18 cellular contexts compared by ENCODE assay signal in genomic region chr10:35875281-35875680, GRCh38.
DNase-seq lines count a peak whose midpoint lies in the region; ATAC-seq and TF ChIP-seq lines count a peak whose summit lies in the region.
"Had no signal": no experiment of that assay in that cellular context is flagged by ENCODE, and none has a peak within 500 bp of the region (broad histone marks: within the 10 kb centered on the region; RNA-seq: fewer than 3 reads in every experiment).

No MANE protein-coding gene starts in this region.

- 44% methylated on average over 7 of the region's 7 CpGs for WGBS in hepatocyte (ENCODE audit: low lambda C conversion rate, missing lambda C conversion rate)
- WGBS in trophoblast cell (ENCODE audit: extremely low coverage, insufficient coverage, insufficient read length), result no CpG with 5 or more reads among the region's 7 CpGs
- WGBS in aorta, 2 donors, result 12 to 20% methylated on average over 7 of the region's 7 CpGs

- H4K8ac ChIP-seq in trophoblast cell (ENCODE audit: low read depth, low read length), result peak overlapping the region; percentile 57

- H3K79me1 ChIP-seq in trophoblast cell (ENCODE audit: low read length), result peaks cover 8% of the 10 kb centered on the region

- H4K20me1 ChIP-seq in hepatocyte (ENCODE audit: insufficient read depth, poor library complexity, severe bottlenecking), result no peaks in the 10 kb centered on the region

- no peak overlapping the region for H3K23ac ChIP-seq in trophoblast cell (ENCODE audit: low read length)

- H3K27me3 ChIP-seq in WERI-Rb-1 (ENCODE audit: insufficient read depth, low read depth, severe bottlenecking) (no peaks in the 10 kb centered on the region), hepatocyte (no peaks in the 10 kb centered on the region), trophoblast cell (ENCODE audit: insufficient read depth, low read length) (no peaks in the 10 kb centered on the region), aorta (ENCODE audit: control insufficient read depth in 1 of 2, insufficient read depth in 2 of 2, low read length in 1 of 2) (no peaks in the 10 kb centered on the region)
- H3K27me3 ChIP-seq: colonic mucosa, SJSA1 had no signal

- no peak overlapping the region for H3K4ac ChIP-seq in trophoblast cell (ENCODE audit: low read depth, low read length)

- H3K4me1 ChIP-seq in hepatocyte (ENCODE audit: insufficient read depth) (peaks cover 16% of the 10 kb centered on the region), trophoblast cell (ENCODE audit: control insufficient read depth in 1 of 2, insufficient read depth in 2 of 2, low read length in 2 of 2) (peaks cover 13% of the 10 kb centered on the region in 2 experiments), aorta (ENCODE audit: control insufficient read depth in 1 of 2, insufficient read depth in 2 of 2, low read length in 2 of 2) (no peaks in the 10 kb centered on the region)
- H3K4me1 ChIP-seq: colonic mucosa had no signal

- TF ChIP-seq CTCF in WERI-Rb-1 (IDR thresholded peaks at IDR 0.05; ENCODE audit: low read depth, low read length), result no peak
- no peak for TF ChIP-seq CTCF in hepatocyte (IDR thresholded peaks at IDR 0.05; ENCODE audit: poor library complexity)

- H2AK5ac ChIP-seq in trophoblast cell (ENCODE audit: low read length), result no peak overlapping the region

- H3K9me3 ChIP-seq in WERI-Rb-1 (ENCODE audit: severe bottlenecking) (peaks cover 6% of the 10 kb centered on the region), hepatocyte (ENCODE audit: low read depth) (no peaks in the 10 kb centered on the region), trophoblast cell (ENCODE audit: insufficient read depth, low read depth, low read length) (no peaks in the 10 kb centered on the region), aorta (ENCODE audit: control insufficient read depth, low read length) (no peaks in the 10 kb centered on the region)
- H3K9me3 ChIP-seq: colonic mucosa, SJSA1 had no signal

- no peak for ATAC-seq in HG02885 (IDR thresholded peaks at IDR 0.05; ENCODE audit: poor library complexity, unreplicated experiment)
- ATAC-seq in HG03571 (IDR thresholded peaks at IDR 0.05; ENCODE audit: unreplicated experiment), result no peak
- ATAC-seq in aorta (ENCODE audit: low FRiP score), result no peak
- ATAC-seq: esophagus mucosa; stimulated activated effector memory CD8-positive, alpha-beta T cell treated with anti-CD3 and anti-CD28 coated beads, Interleukin-12 subunit alpha, Interleukin-12 subunit beta, amount 100 ng/mL, for 72 hours had no signal

- intact Hi-C loops in aorta (cut with DNase I), result no loop called here

- H2AFZ ChIP-seq in hepatocyte (no peak overlapping the region), trophoblast cell (ENCODE audit: insufficient read depth, low read length, poor library complexity) (peak overlapping the region; percentile 33)

- H3K27ac ChIP-seq in WERI-Rb-1 (peak overlapping the region; percentile 22; the same call in 1 of the 2 replicates), hepatocyte (peak overlapping the region; percentile 48), trophoblast cell (ENCODE audit: low read depth, low read length) (peak overlapping the region; percentile 54), aorta (ENCODE audit: low read depth in 1 of 2, low read length in 2 of 2) (no peak overlapping the region)
- H3K27ac ChIP-seq: colonic mucosa had no signal

- peak overlapping the region; percentile 63 for H2BK120ac ChIP-seq in trophoblast cell (ENCODE audit: insufficient read depth, low read length, poor library complexity)

- H3K79me2 ChIP-seq in hepatocyte (no peaks in the 10 kb centered on the region), trophoblast cell (ENCODE audit: control insufficient read depth, insufficient read depth, low read length, poor library complexity) (peaks cover 2% of the 10 kb centered on the region)

- no peak overlapping the region for H4K12ac ChIP-seq in trophoblast cell (ENCODE audit: low read depth, low read length)

- H2BK5ac ChIP-seq in trophoblast cell (ENCODE audit: low read depth, low read length, poor library complexity), result peak overlapping the region; percentile 87

- peak overlapping the region; percentile 57 for H4K91ac ChIP-seq in trophoblast cell (ENCODE audit: low read depth, low read length)

- no peaks in the 10 kb centered on the region for H3K9me2 ChIP-seq in hepatocyte (replicated peaks; ENCODE audit: insufficient read depth)

- no peak overlapping the region for H3K18ac ChIP-seq in trophoblast cell (ENCODE audit: low read length)

- H2BK12ac ChIP-seq in trophoblast cell (ENCODE audit: low read length), result peak overlapping the region; percentile 85

- no peak overlapping the region for H3K9ac ChIP-seq in trophoblast cell (ENCODE audit: low read length)

- DNase-seq in EL (peak; percentile 58), WERI-Rb-1 (no peak), hepatocyte (ENCODE audit: low spot score) (peak; percentile 65), trophoblast cell (no peak), aorta (no peak), 8988T (no peak)
- DNase-seq: activated CD4-positive, CD25-positive, alpha-beta regulatory T cell; activated naive CD4-positive, alpha-beta T cell treated with anti-CD3 and anti-CD28 coated beads, Interleukin-2, amount 50 U/mL, for 16 hours; colonic mucosa; DMS79; NCI-H1930; posterior cingulate gyrus; stimulated activated CD4-positive, alpha-beta T cell treated with anti-CD3 and anti-CD28 coated beads, Interleukin-4, amount 100 ng/mL, for 24 hours had no signal

- H3K36me3 ChIP-seq in WERI-Rb-1 (no peaks in the 10 kb centered on the region), hepatocyte (replicated peaks; ENCODE audit: insufficient read depth, low read depth) (no peaks in the 10 kb centered on the region), trophoblast cell (ENCODE audit: control insufficient read depth in 1 of 2, insufficient read depth in 2 of 2, low read length in 2 of 2) (no peaks in the 10 kb centered on the region), aorta (ENCODE audit: control insufficient read depth in 1 of 2, insufficient read depth in 2 of 2, low read length in 1 of 2) (no peaks in the 10 kb centered on the region)
- H3K36me3 ChIP-seq: colonic mucosa, SJSA1 had no signal

- no peak overlapping the region for H3K14ac ChIP-seq in trophoblast cell (ENCODE audit: low read length)

- H3K4me3 ChIP-seq in WERI-Rb-1 (ENCODE audit: low read depth, low read length), result no peak overlapping the region
- no peak overlapping the region for H3K4me3 ChIP-seq in hepatocyte
- H3K4me3 ChIP-seq in trophoblast cell (ENCODE audit: low read depth, low read length), result no peak overlapping the region
- H3K4me3 ChIP-seq in aorta (ENCODE audit: low read length in 2 of 2), result no peak overlapping the region
- H3K4me3 ChIP-seq: colonic mucosa, SJSA1 had no signal

- H3K4me2 ChIP-seq in hepatocyte (peak overlapping the region; percentile 12), trophoblast cell (ENCODE audit: low read length) (peak overlapping the region; percentile 14)

Comparison
In these comparisons a context has a peak if more than half of its experiments do, and no peak if none do; other contexts are left out.
1. DNase-seq: peak in EL (single experiment) and hepatocyte (single experiment); none in WERI-Rb-1 (single experiment), trophoblast cell (0 of 2), aorta (0 of 2) and 8988T (single experiment).
2. H3K27ac ChIP-seq: peak in WERI-Rb-1 (single experiment), hepatocyte (single experiment) and trophoblast cell (single experiment); none in aorta (0 of 2).